1 cellular context compared by ENCODE assay signal in the genomic region with DNA sequence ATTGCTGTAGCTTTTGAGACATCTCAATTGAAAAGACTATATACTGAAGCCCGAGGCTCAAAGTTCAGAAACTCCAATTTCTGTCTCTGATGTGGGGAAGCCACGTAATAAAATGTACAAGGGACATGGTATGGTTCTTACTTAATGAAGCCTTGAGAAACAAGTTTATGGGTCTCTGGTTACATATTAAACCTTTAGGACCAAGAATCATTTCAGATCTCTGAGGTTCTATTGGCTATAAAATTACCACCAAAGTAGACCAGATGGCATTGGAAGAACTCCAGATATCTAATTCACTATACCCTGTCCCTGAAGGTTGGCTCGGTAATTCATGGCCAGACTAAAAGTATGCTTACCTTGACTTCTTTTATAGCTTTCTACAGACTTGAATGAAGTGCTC.
TF ChIP-seq lines count a peak whose summit lies in the region.

No MANE protein-coding gene starts in this region.

TF ChIP-seq in IMR-90, 13 proteins besides CTCF, POLR2A, EP300 and RAD21:
- TF ChIP-seq BHLHE40 (IDR thresholded peaks at IDR 0.05; ENCODE audit: low read depth, low read length) (no peak), MAFK (IDR thresholded peaks at IDR 0.05; ENCODE audit: low read depth, low read length) (no peak), MXI1 (IDR thresholded peaks at IDR 0.05; ENCODE audit: borderline replicate concordance, low read depth, low read length) (no peak), CEBPB (IDR thresholded peaks at IDR 0.05; ENCODE audit: low read depth, low read length) (no peak), NFE2L2 (IDR thresholded peaks at IDR 0.05; ENCODE audit: low read depth, low read length) (no peak), FOS (IDR thresholded peaks at IDR 0.05; ENCODE audit: low read depth, low read length) (no peak), MAZ (IDR thresholded peaks at IDR 0.05; ENCODE audit: borderline replicate concordance, low read depth, low read length) (no peak), RFX5 (IDR thresholded peaks at IDR 0.05; ENCODE audit: low read depth, low read length) (no peak)
- TF ChIP-seq, protein P1, sequence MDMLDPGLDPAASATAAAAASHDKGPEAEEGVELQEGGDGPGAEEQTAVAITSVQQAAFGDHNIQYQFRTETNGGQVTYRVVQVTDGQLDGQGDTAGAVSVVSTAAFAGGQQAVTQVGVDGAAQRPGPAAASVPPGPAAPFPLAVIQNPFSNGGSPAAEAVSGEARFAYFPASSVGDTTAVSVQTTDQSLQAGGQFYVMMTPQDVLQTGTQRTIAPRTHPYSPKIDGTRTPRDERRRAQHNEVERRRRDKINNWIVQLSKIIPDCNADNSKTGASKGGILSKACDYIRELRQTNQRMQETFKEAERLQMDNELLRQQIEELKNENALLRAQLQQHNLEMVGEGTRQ (IDR thresholded peaks at IDR 0.05; ENCODE audit: low read depth, low read length) = no peak
